In the genomic region with DNA sequence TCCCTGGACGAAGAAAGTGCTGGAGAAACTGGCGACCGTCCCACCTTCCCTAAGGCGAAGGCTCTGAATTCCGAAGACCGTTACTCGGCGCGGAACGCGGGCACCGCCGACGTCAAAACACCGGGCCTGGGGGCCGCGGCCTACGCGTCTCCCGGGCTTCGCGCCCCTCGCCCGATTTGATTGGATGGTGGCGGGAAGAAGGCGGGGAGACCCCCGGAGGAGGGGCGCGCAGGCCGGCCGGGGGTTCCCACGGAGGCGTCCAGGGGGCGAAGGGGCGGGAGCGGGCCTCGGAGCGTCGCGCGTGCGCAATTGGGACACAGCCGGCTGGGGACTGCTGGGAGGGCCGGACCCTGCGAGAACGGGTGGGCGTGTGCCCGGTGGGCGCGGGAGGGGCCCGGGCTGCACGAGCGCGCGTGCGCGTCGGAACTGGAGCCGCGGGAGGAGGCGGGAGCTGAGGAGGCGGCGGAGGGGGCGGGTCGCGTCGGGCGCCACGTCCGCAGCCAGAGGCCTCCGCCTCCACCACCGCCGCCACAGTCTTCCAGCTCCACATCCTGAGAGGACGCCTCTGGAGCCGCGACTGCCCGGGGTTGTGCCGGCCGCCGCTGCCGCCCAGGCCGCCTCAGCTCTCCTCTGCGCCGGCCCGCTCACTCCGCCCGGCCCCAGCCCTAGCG, we compare ENCODE assay signal across 1 cellular context.
A peak's percentile ranks its signal among the peaks of the same experiment; 100 is the strongest.
TF ChIP-seq lines count a peak whose summit lies in the region.

A gene (plus strand): TSS at position 531 of the 671 bp plus-strand sequence. CDS start 11,210 bp downstream, outside the sequence.

TF ChIP-seq in K562, 482 proteins besides CTCF, POLR2A, EP300 and RAD21 (continued from another document and continues in another):
- TF ChIP-seq, protein P1, sequence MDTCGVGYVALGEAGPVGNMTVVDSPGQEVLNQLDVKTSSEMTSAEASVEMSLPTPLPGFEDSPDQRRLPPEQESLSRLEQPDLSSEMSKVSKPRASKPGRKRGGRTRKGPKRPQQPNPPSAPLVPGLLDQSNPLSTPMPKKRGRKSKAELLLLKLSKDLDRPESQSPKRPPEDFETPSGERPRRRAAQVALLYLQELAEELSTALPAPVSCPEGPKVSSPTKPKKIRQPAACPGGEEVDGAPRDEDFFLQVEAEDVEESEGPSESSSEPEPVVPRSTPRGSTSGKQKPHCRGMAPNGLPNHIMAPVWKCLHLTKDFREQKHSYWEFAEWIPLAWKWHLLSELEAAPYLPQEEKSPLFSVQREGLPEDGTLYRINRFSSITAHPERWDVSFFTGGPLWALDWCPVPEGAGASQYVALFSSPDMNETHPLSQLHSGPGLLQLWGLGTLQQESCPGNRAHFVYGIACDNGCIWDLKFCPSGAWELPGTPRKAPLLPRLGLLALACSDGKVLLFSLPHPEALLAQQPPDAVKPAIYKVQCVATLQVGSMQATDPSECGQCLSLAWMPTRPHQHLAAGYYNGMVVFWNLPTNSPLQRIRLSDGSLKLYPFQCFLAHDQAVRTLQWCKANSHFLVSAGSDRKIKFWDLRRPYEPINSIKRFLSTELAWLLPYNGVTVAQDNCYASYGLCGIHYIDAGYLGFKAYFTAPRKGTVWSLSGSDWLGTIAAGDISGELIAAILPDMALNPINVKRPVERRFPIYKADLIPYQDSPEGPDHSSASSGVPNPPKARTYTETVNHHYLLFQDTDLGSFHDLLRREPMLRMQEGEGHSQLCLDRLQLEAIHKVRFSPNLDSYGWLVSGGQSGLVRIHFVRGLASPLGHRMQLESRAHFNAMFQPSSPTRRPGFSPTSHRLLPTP (IDR thresholded peaks at IDR 0.05; ENCODE audit: borderline replicate concordance, extremely low read depth, insufficient read length): no peak
- TF ChIP-seq SMARCB1 (IDR thresholded peaks at IDR 0.05; ENCODE audit: insufficient read length, low read depth) (no peak), PTBP1 (IDR thresholded peaks at IDR 0.05; ENCODE audit: low read depth, low read length) (no peak), FUS (optimal IDR thresholded peaks at IDR 0.05; ENCODE audit: low read depth, low read length) (no peak), L3MBTL2 (IDR thresholded peaks at IDR 0.05) (peak; percentile 96), HNRNPL (IDR thresholded peaks at IDR 0.05; ENCODE audit: low read depth, low read length) (no peak), ZNF699 (CRISPR knock-in tag; IDR thresholded peaks at IDR 0.05; ENCODE audit: insufficient replicate concordance) (no peak), MTF1 (CRISPR knock-in tag; IDR thresholded peaks at IDR 0.05; ENCODE audit: borderline replicate concordance) (no peak), TCFL5 (CRISPR knock-in tag; conservative IDR thresholded peaks at IDR 0.05) (no peak), RFX5 (IDR thresholded peaks at IDR 0.05; ENCODE audit: low read depth, low read length) (no peak), ERF (CRISPR knock-in tag; IDR thresholded peaks at IDR 0.05) (no peak), HDAC1 (IDR thresholded peaks at IDR 0.05) (no peak), MXI1 (IDR thresholded peaks at IDR 0.05; ENCODE audit: low read depth, low read length) (no peak), FOXJ3 (CRISPR knock-in tag; IDR thresholded peaks at IDR 0.05) (no peak), SRSF7 (optimal IDR thresholded peaks at IDR 0.05; ENCODE audit: low read depth, low read length) (no peak), TAF9B (IDR thresholded peaks at IDR 0.05; ENCODE audit: partially characterized antibody) (peak; percentile 8), NFE2 (IDR thresholded peaks at IDR 0.05; ENCODE audit: low read depth) (no peak), GATAD2A (IDR thresholded peaks at IDR 0.05) (peak; percentile 83; the same call in 1 of the 2 replicates), PHTF2 (CRISPR knock-in tag; IDR thresholded peaks at IDR 0.05) (no peak), EP400 (IDR thresholded peaks at IDR 0.05) (peak; percentile 72; the same call in 1 of the 2 replicates), ELF4 (CRISPR knock-in tag; IDR thresholded peaks at IDR 0.05) (no peak), NBN (IDR thresholded peaks at IDR 0.05; ENCODE audit: low read depth) (no peak), ZNF586 (CRISPR knock-in tag; conservative IDR thresholded peaks at IDR 0.05) (no peak), CAMTA2 (CRISPR knock-in tag; conservative IDR thresholded peaks at IDR 0.05) (no peak), ZNF282 (CRISPR knock-in tag; IDR thresholded peaks at IDR 0.05) (no peak), NR1H2 (CRISPR knock-in tag; IDR thresholded peaks at IDR 0.05) (no peak), ZFX (CRISPR knock-in tag; IDR thresholded peaks at IDR 0.05) (peak; percentile 95), MEF2D (tag; conservative IDR thresholded peaks at IDR 0.05; ENCODE audit: low read depth) (no peak), ZNF695 (CRISPR knock-in tag; IDR thresholded peaks at IDR 0.05) (0 out of 2 replicates have a peak, but pooled peaks have one; percentile 36), RBM34 (IDR thresholded peaks at IDR 0.05; ENCODE audit: borderline replicate concordance, insufficient read depth, low read length) (no peak), ESRRA (IDR thresholded peaks at IDR 0.05; ENCODE audit: borderline replicate concordance, low read depth) (peak; percentile 39; the same call in 1 of the 2 replicates), KAT7 (CRISPR knock-in tag; IDR thresholded peaks at IDR 0.05; ENCODE audit: borderline replicate concordance) (peak; percentile 60; the same call in 1 of the 2 replicates), BHLHE40 (IDR thresholded peaks at IDR 0.05; ENCODE audit: low read length) (peak; percentile 67), ZBED1 (IDR thresholded peaks at IDR 0.05) (no peak), SP2 (IDR thresholded peaks at IDR 0.05; ENCODE audit: extremely low read depth, low read depth, low read length, poor library complexity, severe bottlenecking) (no peak)
- TF ChIP-seq, protein P2, sequence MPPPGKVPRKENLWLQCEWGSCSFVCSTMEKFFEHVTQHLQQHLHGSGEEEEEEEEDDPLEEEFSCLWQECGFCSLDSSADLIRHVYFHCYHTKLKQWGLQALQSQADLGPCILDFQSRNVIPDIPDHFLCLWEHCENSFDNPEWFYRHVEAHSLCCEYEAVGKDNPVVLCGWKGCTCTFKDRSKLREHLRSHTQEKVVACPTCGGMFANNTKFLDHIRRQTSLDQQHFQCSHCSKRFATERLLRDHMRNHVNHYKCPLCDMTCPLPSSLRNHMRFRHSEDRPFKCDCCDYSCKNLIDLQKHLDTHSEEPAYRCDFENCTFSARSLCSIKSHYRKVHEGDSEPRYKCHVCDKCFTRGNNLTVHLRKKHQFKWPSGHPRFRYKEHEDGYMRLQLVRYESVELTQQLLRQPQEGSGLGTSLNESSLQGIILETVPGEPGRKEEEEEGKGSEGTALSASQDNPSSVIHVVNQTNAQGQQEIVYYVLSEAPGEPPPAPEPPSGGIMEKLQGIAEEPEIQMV (tag; conservative IDR thresholded peaks at IDR 0.05; ENCODE audit: low read depth): no peak
- TF ChIP-seq, protein P3, sequence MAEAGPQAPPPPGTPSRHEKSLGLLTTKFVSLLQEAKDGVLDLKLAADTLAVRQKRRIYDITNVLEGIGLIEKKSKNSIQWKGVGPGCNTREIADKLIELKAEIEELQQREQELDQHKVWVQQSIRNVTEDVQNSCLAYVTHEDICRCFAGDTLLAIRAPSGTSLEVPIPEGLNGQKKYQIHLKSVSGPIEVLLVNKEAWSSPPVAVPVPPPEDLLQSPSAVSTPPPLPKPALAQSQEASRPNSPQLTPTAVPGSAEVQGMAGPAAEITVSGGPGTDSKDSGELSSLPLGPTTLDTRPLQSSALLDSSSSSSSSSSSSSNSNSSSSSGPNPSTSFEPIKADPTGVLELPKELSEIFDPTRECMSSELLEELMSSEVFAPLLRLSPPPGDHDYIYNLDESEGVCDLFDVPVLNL (CRISPR knock-in tag; IDR thresholded peaks at IDR 0.05; ENCODE audit: low read depth): no peak
- TF ChIP-seq, protein P4, sequence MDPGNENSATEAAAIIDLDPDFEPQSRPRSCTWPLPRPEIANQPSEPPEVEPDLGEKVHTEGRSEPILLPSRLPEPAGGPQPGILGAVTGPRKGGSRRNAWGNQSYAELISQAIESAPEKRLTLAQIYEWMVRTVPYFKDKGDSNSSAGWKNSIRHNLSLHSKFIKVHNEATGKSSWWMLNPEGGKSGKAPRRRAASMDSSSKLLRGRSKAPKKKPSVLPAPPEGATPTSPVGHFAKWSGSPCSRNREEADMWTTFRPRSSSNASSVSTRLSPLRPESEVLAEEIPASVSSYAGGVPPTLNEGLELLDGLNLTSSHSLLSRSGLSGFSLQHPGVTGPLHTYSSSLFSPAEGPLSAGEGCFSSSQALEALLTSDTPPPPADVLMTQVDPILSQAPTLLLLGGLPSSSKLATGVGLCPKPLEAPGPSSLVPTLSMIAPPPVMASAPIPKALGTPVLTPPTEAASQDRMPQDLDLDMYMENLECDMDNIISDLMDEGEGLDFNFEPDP (CRISPR knock-in tag; IDR thresholded peaks at IDR 0.05): no peak
- TF ChIP-seq, protein P5, sequence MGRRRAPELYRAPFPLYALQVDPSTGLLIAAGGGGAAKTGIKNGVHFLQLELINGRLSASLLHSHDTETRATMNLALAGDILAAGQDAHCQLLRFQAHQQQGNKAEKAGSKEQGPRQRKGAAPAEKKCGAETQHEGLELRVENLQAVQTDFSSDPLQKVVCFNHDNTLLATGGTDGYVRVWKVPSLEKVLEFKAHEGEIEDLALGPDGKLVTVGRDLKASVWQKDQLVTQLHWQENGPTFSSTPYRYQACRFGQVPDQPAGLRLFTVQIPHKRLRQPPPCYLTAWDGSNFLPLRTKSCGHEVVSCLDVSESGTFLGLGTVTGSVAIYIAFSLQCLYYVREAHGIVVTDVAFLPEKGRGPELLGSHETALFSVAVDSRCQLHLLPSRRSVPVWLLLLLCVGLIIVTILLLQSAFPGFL (CRISPR knock-in tag; IDR thresholded peaks at IDR 0.05): no peak
- TF ChIP-seq, protein P6, sequence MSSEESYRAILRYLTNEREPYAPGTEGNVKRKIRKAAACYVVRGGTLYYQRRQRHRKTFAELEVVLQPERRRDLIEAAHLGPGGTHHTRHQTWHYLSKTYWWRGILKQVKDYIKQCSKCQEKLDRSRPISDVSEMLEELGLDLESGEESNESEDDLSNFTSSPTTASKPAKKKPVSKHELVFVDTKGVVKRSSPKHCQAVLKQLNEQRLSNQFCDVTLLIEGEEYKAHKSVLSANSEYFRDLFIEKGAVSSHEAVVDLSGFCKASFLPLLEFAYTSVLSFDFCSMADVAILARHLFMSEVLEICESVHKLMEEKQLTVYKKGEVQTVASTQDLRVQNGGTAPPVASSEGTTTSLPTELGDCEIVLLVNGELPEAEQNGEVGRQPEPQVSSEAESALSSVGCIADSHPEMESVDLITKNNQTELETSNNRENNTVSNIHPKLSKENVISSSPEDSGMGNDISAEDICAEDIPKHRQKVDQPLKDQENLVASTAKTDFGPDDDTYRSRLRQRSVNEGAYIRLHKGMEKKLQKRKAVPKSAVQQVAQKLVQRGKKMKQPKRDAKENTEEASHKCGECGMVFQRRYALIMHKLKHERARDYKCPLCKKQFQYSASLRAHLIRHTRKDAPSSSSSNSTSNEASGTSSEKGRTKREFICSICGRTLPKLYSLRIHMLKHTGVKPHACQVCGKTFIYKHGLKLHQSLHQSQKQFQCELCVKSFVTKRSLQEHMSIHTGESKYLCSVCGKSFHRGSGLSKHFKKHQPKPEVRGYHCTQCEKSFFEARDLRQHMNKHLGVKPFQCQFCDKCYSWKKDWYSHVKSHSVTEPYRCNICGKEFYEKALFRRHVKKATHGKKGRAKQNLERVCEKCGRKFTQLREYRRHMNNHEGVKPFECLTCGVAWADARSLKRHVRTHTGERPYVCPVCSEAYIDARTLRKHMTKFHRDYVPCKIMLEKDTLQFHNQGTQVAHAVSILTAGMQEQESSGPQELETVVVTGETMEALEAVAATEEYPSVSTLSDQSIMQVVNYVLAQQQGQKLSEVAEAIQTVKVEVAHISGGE (CRISPR knock-in tag; IDR thresholded peaks at IDR 0.05): no peak
- TF ChIP-seq, protein P7, sequence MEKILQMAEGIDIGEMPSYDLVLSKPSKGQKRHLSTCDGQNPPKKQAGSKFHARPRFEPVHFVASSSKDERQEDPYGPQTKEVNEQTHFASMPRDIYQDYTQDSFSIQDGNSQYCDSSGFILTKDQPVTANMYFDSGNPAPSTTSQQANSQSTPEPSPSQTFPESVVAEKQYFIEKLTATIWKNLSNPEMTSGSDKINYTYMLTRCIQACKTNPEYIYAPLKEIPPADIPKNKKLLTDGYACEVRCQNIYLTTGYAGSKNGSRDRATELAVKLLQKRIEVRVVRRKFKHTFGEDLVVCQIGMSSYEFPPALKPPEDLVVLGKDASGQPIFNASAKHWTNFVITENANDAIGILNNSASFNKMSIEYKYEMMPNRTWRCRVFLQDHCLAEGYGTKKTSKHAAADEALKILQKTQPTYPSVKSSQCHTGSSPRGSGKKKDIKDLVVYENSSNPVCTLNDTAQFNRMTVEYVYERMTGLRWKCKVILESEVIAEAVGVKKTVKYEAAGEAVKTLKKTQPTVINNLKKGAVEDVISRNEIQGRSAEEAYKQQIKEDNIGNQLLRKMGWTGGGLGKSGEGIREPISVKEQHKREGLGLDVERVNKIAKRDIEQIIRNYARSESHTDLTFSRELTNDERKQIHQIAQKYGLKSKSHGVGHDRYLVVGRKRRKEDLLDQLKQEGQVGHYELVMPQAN (IDR thresholded peaks at IDR 0.05; ENCODE audit: borderline replicate concordance): 0 out of 2 replicates have a peak, but pooled peaks have one; percentile 3
